In genomic region chr6:105401247-105402089, GRCh38 we compare ENCODE assay signal across 8 cellular contexts. TPM values are rescaled to one million over a fixed set of nuclear protein-coding genes. Genes with fewer than 3 reads are reported as not detected.
A peak's percentile ranks its signal among the peaks of the same experiment; 100 is the strongest.
DNase-seq lines count a peak whose midpoint lies in the region; ATAC-seq and TF ChIP-seq lines count a peak whose summit lies in the region.

No MANE protein-coding gene starts in this region.

- peaks cover 63% of the 10 kb centered on the region for H3K79me2 ChIP-seq in mammary epithelial cell (ENCODE audit: insufficient read depth, low read length)

- DNase-seq in AG04449 (ENCODE audit: low read depth, low spot score) (no peak), HT-29 (ENCODE audit: low spot score) (peak; percentile 7), mammary epithelial cell (no peak), KG1 (lab: John Stamatoyannopoulos, UW) (no peak)
- DNase-seq in stimulated activated CD8-positive, alpha-beta memory T cell treated with anti-CD3 and anti-CD28 coated beads, Interleukin-4, amount 100 ng/mL, for 48 hours, result no peak
- no peak for DNase-seq in central memory CD4-positive, alpha-beta T cell

- H3K27me3 ChIP-seq in mammary epithelial cell (ENCODE audit: insufficient read depth, low read length) (no peaks in the 10 kb centered on the region), mucosa of rectum (ENCODE audit: control insufficient read depth in 2 of 2, insufficient read depth in 2 of 2, low read length in 2 of 2) (no peaks in the 10 kb centered on the region)

- TF ChIP-seq CTCF in AG04449 (IDR thresholded peaks at IDR 0.05; ENCODE audit: insufficient read depth, low read length, missing control alignments), result no peak
- TF ChIP-seq CTCF in mammary epithelial cell (conservative IDR thresholded peaks at IDR 0.05 in 1 of 2, IDR thresholded peaks at IDR 0.05 in 1 of 2; ENCODE audit: extremely low read depth in 1 of 2, insufficient read depth in 1 of 2, low read depth in 1 of 2, low read length in 2 of 2), result no peak

- CTCF ChIA-PET in AG04449 (lab: Yijun Ruan, JAX) (interaction anchor here (0.7 to 3.3 kb wide), 9 partner anchors 8 to 323 kb away, joined by 3 to 67 read pairs (median 7); no protein-coding TSS in a partner anchor), mammary epithelial cell (lab: Charles Lee; ENCODE audit: low non-redundant PET) (interaction anchor here (0.6 to 1.0 kb wide), 3 partner anchors 38 to 85 kb away, joined by 3 to 10 read pairs (median 4); no protein-coding TSS in a partner anchor)

- H3K9ac ChIP-seq in mammary epithelial cell (ENCODE audit: insufficient read depth, low read length) (peak overlapping the region; percentile 75), mucosa of rectum (ENCODE audit: low read depth in 1 of 2, low read length in 2 of 2) (peak overlapping the region; percentile 86 to 92)

- 61% methylated on average over 8 of the region's 8 CpGs for WGBS in mammary epithelial cell (ENCODE audit: low coverage, missing lambda C conversion rate)

- H2AFZ ChIP-seq in mammary epithelial cell (ENCODE audit: low read depth, low read length), result no peak overlapping the region

- H3K4me3 ChIP-seq in AG04449 (ENCODE audit: low read depth, low read length) (peak overlapping the region; percentile 95), mammary epithelial cell (replicated peaks in 1 of 3; ENCODE audit: insufficient read depth in 1 of 3, low read depth in 2 of 3, low read length in 3 of 3) (peak overlapping the region; percentile 68 to 97 (median 79)), mucosa of rectum (ENCODE audit: low read length in 2 of 2) (peak overlapping the region; percentile 84 to 91)

- BruUV-seq in mammary epithelial cell (replicated peaks; lab: Mats Ljungman, UMichigan), result no TSS peak

- H3K27ac ChIP-seq in mammary epithelial cell (ENCODE audit: insufficient read depth, low read depth, low read length), result peak overlapping the region; percentile 69
- H3K27ac ChIP-seq in mucosa of rectum (ENCODE audit: low read depth in 2 of 2, low read length in 2 of 2), result peak overlapping the region in 1 of 2 donors; percentile 85

- dilution Hi-C loops in mammary epithelial cell (cut with HindIII; ENCODE audit: low sequenced_read_pairs), result loop anchor here (25.0 kb wide), 1 partner anchor 289 kb away; no protein-coding TSS in a partner anchor

- H3K4me1 ChIP-seq in mammary epithelial cell (ENCODE audit: insufficient read depth, low read length) (peaks cover 35% of the 10 kb centered on the region), mucosa of rectum (ENCODE audit: control insufficient read depth in 2 of 2, insufficient read depth in 2 of 2, low read length in 2 of 2) (peaks cover 9 to 21% of the 10 kb centered on the region in 2 donors)

- in situ Hi-C loops in mammary epithelial cell (cut with MboI; ENCODE audit: low sequenced_read_pairs in 2 of 2), result loop anchor here in 1 of 2 donors (10.0 kb wide), 1 partner anchor 307 kb away; no protein-coding TSS in a partner anchor

- ATAC-seq in GM18519 (IDR thresholded peaks at IDR 0.05; ENCODE audit: low FRiP score, unreplicated experiment), result no peak

- POLR2A ChIA-PET in AG04449 (lab: Yijun Ruan, JAX), result interaction anchor here (1.0 kb wide), 1 partner anchor 19 kb away, joined by 4 read pairs; no protein-coding TSS in a partner anchor

- no peaks in the 10 kb centered on the region for H3K9me3 ChIP-seq in mammary epithelial cell (replicated peaks; ENCODE audit: insufficient read depth, low read length)
- no peaks in the 10 kb centered on the region for H3K9me3 ChIP-seq in mucosa of rectum (ENCODE audit: control insufficient read depth in 2 of 2, low read length in 2 of 2)

- intact Hi-C loops in mammary epithelial cell (cut with micrococcal nuclease), result loop anchor here (5.0 kb wide), 1 partner anchor 224 kb away; no protein-coding TSS in a partner anchor

- H3K36me3 ChIP-seq in mammary epithelial cell (ENCODE audit: insufficient read depth, low read length), result peaks cover 3% of the 10 kb centered on the region
- peaks cover 0 to 1% of the 10 kb centered on the region in 2 donors for H3K36me3 ChIP-seq in mucosa of rectum (ENCODE audit: control insufficient read depth in 2 of 2, insufficient read depth in 2 of 2, low read length in 2 of 2)

- H4K20me1 ChIP-seq in mammary epithelial cell (ENCODE audit: insufficient read depth, low read length), result no peaks in the 10 kb centered on the region

- peak overlapping the region; percentile 94 for H3K4me2 ChIP-seq in mammary epithelial cell (ENCODE audit: insufficient read depth, low read depth, low read length)

RNA-seq across cellular contexts. Expression of gene PREP, which starts 1.4 kb away (rescaled TPM):
- 14.0 and 15.0 TPM in 2 replicates for total RNA-seq in HT-29 (2014; rRNA removed; shearing (Covaris generic))
- 100 to 1,000 TPM in 1 of 2 donors, 10 to 100 TPM in 1; 55.3 to 105 TPM for total RNA-seq in mammary epithelial cell
- polyA plus RNA-seq in mammary epithelial cell, result 65.3 TPM
- polyA minus RNA-seq in mammary epithelial cell, result 108 TPM
